31 cellular contexts compared by ENCODE assay signal in the genomic region with DNA sequence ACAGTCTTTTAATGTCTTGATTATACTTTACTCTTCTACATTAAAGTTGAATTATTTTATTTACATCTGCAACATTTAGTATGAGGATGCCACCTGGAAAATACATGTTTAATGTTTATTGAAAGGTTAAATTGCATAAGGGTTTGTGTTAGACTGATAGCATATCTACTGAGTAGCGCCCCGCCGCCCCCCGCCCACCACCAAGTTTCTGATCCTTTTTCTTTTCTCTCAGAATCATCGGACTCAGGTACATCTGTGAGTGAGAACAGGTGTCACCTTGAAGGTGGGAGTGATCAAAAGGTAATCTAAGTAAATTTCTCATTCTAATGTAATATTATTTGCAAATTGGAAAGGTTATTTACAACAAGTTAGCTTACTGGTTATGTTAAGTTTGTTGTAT. TPM values are rescaled to one million over a fixed set of nuclear protein-coding genes. Genes with fewer than 3 reads are reported as not detected.
DNase-seq lines count a peak whose midpoint lies in the region; ATAC-seq and FAIRE-seq lines count a peak whose summit lies in the region.
"Had no signal": no experiment of that assay in that cellular context is flagged by ENCODE, and none has a peak within 500 bp of the region (broad histone marks: within the 10 kb centered on the region; RNA-seq: fewer than 3 reads in every experiment).

No MANE protein-coding gene starts in this region.

- no peaks in the 10 kb centered on the region for H3K9me3 ChIP-seq in CD8-positive, alpha-beta memory T cell (ENCODE audit: low read length)
- no peaks in the 10 kb centered on the region for H3K9me3 ChIP-seq in SJSA1 (replicated peaks)
- no peaks in the 10 kb centered on the region for H3K9me3 ChIP-seq in naive thymus-derived CD4-positive, alpha-beta T cell (ENCODE audit: control insufficient read depth in 2 of 3, low read length in 3 of 3)
- H3K9me3 ChIP-seq: HAP-1, Peyer's patch, right atrium auricular region, thoracic aorta had no signal

- no peaks in the 10 kb centered on the region for H3K9me3 Mint-ChIP-seq in activated T-cell treated with anti-CD3 and anti-CD28 coated beads, Interleukin-2, amount 50 U/mL, for 24 hours
- H3K9me3 Mint-ChIP-seq in CD8-positive, alpha-beta memory T cell = no peaks in the 10 kb centered on the region
- H3K9me3 Mint-ChIP-seq in naive thymus-derived CD4-positive, alpha-beta T cell = no peaks in the 10 kb centered on the region
- H3K9me3 Mint-ChIP-seq: activated naive CD8-positive, alpha-beta T cell treated with anti-CD3 and anti-CD28 coated beads, Interleukin-2, amount 10 ng/mL, durations not matched to agents 7 days and 5 days; activated T-helper 2 cell treated with anti-CD3 and anti-CD28 coated beads, Interferon-gamma antibody, Interleukin-2, Interleukin-4, amounts not matched to agents 10 μg/mL and 5 μg/mL and 100 μg/mL, durations not matched to agents 14 hours and 24 hours and 36 hours; immature natural killer cell; neural progenitor cell; stimulated activated naive CD8-positive, alpha-beta T cell treated with anti-CD3 and anti-CD28 coated beads, Interleukin-15, amount 100 ng/mL, for 72 hours had no signal

- no peaks in the 10 kb centered on the region for H3K27me3 Mint-ChIP-seq in activated T-cell treated with anti-CD3 and anti-CD28 coated beads, Interleukin-2, amount 50 U/mL, for 24 hours
- no peaks in the 10 kb centered on the region for H3K27me3 Mint-ChIP-seq in CD8-positive, alpha-beta memory T cell
- no peaks in the 10 kb centered on the region for H3K27me3 Mint-ChIP-seq in naive thymus-derived CD4-positive, alpha-beta T cell
- H3K27me3 Mint-ChIP-seq: activated naive CD8-positive, alpha-beta T cell treated with anti-CD3 and anti-CD28 coated beads, Interleukin-2, amount 10 ng/mL, durations not matched to agents 7 days and 5 days; stimulated activated naive CD8-positive, alpha-beta T cell treated with anti-CD3 and anti-CD28 coated beads, Interleukin-15, amount 100 ng/mL, for 72 hours had no signal

- H3K27ac ChIP-seq in CD8-positive, alpha-beta memory T cell (ENCODE audit: low read depth, low read length) = no peak overlapping the region
- H3K27ac ChIP-seq in SJSA1 = no peak overlapping the region
- peak overlapping the region; percentile 11 for H3K27ac ChIP-seq in naive thymus-derived CD4-positive, alpha-beta T cell (ENCODE audit: low read depth, low read length)
- H3K27ac ChIP-seq: coronary artery, neural progenitor cell, Peyer's patch, right atrium auricular region, thoracic aorta, WERI-Rb-1 had no signal

- H3K27ac Mint-ChIP-seq in activated T-cell treated with anti-CD3 and anti-CD28 coated beads, Interleukin-2, amount 50 U/mL, for 24 hours = peak overlapping the region; percentile 61
- H3K27ac Mint-ChIP-seq in CD8-positive, alpha-beta memory T cell = peak overlapping the region in 6 of 8 donors; percentile 3 to 72 (median 62)
- peak overlapping the region in 5 of 9 donors; percentile 32 to 76 (median 62) for H3K27ac Mint-ChIP-seq in naive thymus-derived CD4-positive, alpha-beta T cell
- H3K27ac Mint-ChIP-seq: activated naive CD8-positive, alpha-beta T cell treated with anti-CD3 and anti-CD28 coated beads, Interleukin-2, amount 10 ng/mL, durations not matched to agents 7 days and 5 days; neural progenitor cell; stimulated activated naive CD8-positive, alpha-beta T cell treated with anti-CD3 and anti-CD28 coated beads, Interleukin-15, amount 100 ng/mL, for 72 hours had no signal

- ATAC-seq in naive thymus-derived CD4-positive, alpha-beta T cell = no peak
- ATAC-seq: stimulated activated naive CD8-positive, alpha-beta T cell treated with anti-CD3 and anti-CD28 coated beads, Interleukin-15, amount 100 ng/mL, for 72 hours had no signal

- no peak for DNase-seq in activated T-cell treated with anti-CD3 and anti-CD28 coated beads, Interleukin-2, amount 50 U/mL, for 24 hours
- DNase-seq in activated T-cell treated with anti-CD3 and anti-CD28 coated beads for 4 hours = no peak
- DNase-seq in CD8-positive, alpha-beta memory T cell = no peak
- DNase-seq in SJSA1 (ENCODE audit: low read depth in 1 of 2, low spot score in 2 of 2) = peak; percentile 76 to 93
- no peak for DNase-seq in naive thymus-derived CD4-positive, alpha-beta T cell
- no peak for DNase-seq in HPDE6-E6E7 (ENCODE audit: extremely low spot score)
- DNase-seq in AG08396 (ENCODE audit: low spot score) = no peak
- no peak for DNase-seq in HTR-8/SVneo (ENCODE audit: insufficient read length, low spot score)
- DNase-seq: activated naive CD8-positive, alpha-beta T cell treated with anti-CD3 and anti-CD28 coated beads, Interleukin-2, amount 10 ng/mL, durations not matched to agents 7 days and 5 days; caudate nucleus; effector memory CD4-positive, alpha-beta T cell; EL; erythroblast; immature natural killer cell; left cardiac atrium; NCI-H1694; NCI-H446; NCI-H774; Peyer's patch; SHP77; stimulated activated CD4-positive, alpha-beta T cell treated with anti-CD3 and anti-CD28 coated beads, Interleukin-1b, Interleukin-23, amount 100 ng/mL, for 48 hours; stimulated activated naive CD8-positive, alpha-beta T cell treated with anti-CD3 and anti-CD28 coated beads, Interleukin-15, amount 100 ng/mL, for 72 hours; T1000; WERI-Rb-1 had no signal

- FAIRE-seq in HTR-8/SVneo (lab: Jason Lieb, UNC) = no peak
- FAIRE-seq: urothelium cell line had no signal

- no peak overlapping the region for H3K4me3 ChIP-seq in CD8-positive, alpha-beta memory T cell (ENCODE audit: low read length)
- H3K4me3 ChIP-seq in SJSA1 = no peak overlapping the region
- no peak overlapping the region for H3K4me3 ChIP-seq in naive thymus-derived CD4-positive, alpha-beta T cell (ENCODE audit: low read length)
- H3K4me3 ChIP-seq: coronary artery, HAP-1, neural progenitor cell, Peyer's patch, right atrium auricular region, thoracic aorta had no signal

- no peak overlapping the region for H3K4me3 Mint-ChIP-seq in activated T-cell treated with anti-CD3 and anti-CD28 coated beads, Interleukin-2, amount 50 U/mL, for 24 hours
- no peak overlapping the region for H3K4me3 Mint-ChIP-seq in CD8-positive, alpha-beta memory T cell
- H3K4me3 Mint-ChIP-seq in naive thymus-derived CD4-positive, alpha-beta T cell = no peak overlapping the region
- H3K4me3 Mint-ChIP-seq: activated naive CD8-positive, alpha-beta T cell treated with anti-CD3 and anti-CD28 coated beads, Interleukin-2, amount 10 ng/mL, durations not matched to agents 7 days and 5 days; immature natural killer cell; neural progenitor cell; stimulated activated naive CD8-positive, alpha-beta T cell treated with anti-CD3 and anti-CD28 coated beads, Interleukin-15, amount 100 ng/mL, for 72 hours had no signal

- no peaks in the 10 kb centered on the region for H3K4me1 ChIP-seq in CD8-positive, alpha-beta memory T cell (ENCODE audit: insufficient read depth, low read length)
- H3K4me1 ChIP-seq in SJSA1 (replicated peaks) = peaks cover 17% of the 10 kb centered on the region
- H3K4me1 ChIP-seq in naive thymus-derived CD4-positive, alpha-beta T cell (ENCODE audit: control insufficient read depth in 2 of 2, insufficient read depth in 2 of 2, low read length in 2 of 2) = no peaks in the 10 kb centered on the region
- H3K4me1 ChIP-seq: HAP-1, neural progenitor cell, Peyer's patch had no signal

- POLR2A ChIA-PET in CD8-positive, alpha-beta memory T cell (lab: Charles Lee) = no interaction called here
- POLR2A ChIA-PET in naive thymus-derived CD4-positive, alpha-beta T cell (lab: Charles Lee) = no interaction called here

- intact Hi-C loops in naive thymus-derived CD4-positive, alpha-beta T cell (cut with micrococcal nuclease) = no loop called here

- H3K4me1 Mint-ChIP-seq in activated T-cell treated with anti-CD3 and anti-CD28 coated beads, Interleukin-2, amount 50 U/mL, for 24 hours (ENCODE audit: low read depth) = peaks cover 55% of the 10 kb centered on the region
- peaks cover 10 to 39% (median 38%) of the 10 kb centered on the region in 3 donors for H3K4me1 Mint-ChIP-seq in CD8-positive, alpha-beta memory T cell
- peaks cover 3 to 45% (median 15%) of the 10 kb centered on the region in 7 donors for H3K4me1 Mint-ChIP-seq in naive thymus-derived CD4-positive, alpha-beta T cell
- H3K4me1 Mint-ChIP-seq: neural progenitor cell had no signal

- H3K27me3 ChIP-seq in CD8-positive, alpha-beta memory T cell (ENCODE audit: insufficient read depth, low read length, poor library complexity, severe bottlenecking) = no peaks in the 10 kb centered on the region
- H3K27me3 ChIP-seq in SJSA1 (replicated peaks) = no peaks in the 10 kb centered on the region
- H3K27me3 ChIP-seq in naive thymus-derived CD4-positive, alpha-beta T cell (ENCODE audit: control insufficient read depth in 2 of 2, insufficient read depth in 2 of 2, low read length in 2 of 2) = no peaks in the 10 kb centered on the region
- H3K27me3 ChIP-seq: neural progenitor cell, Peyer's patch, right atrium auricular region had no signal

- H3K36me3 Mint-ChIP-seq in activated T-cell treated with anti-CD3 and anti-CD28 coated beads, Interleukin-2, amount 50 U/mL, for 24 hours (ENCODE audit: low read depth) = peaks cover 93% of the 10 kb centered on the region
- peaks cover 9 to 86% (median 18%) of the 10 kb centered on the region in 3 donors for H3K36me3 Mint-ChIP-seq in CD8-positive, alpha-beta memory T cell
- H3K36me3 Mint-ChIP-seq in naive thymus-derived CD4-positive, alpha-beta T cell = peaks cover 5 to 44% (median 33%) of the 10 kb centered on the region in 5 donors

- CTCF ChIA-PET in CD8-positive, alpha-beta memory T cell (lab: Charles Lee) = interaction anchor here (0.7 to 1.0 kb wide), 2 partner anchors 11 to 16 kb away, joined by 3 to 4 read pairs; a partner anchor contains a TSS
- CTCF ChIA-PET in naive thymus-derived CD4-positive, alpha-beta T cell (lab: Charles Lee) = interaction anchor here (0.7 kb wide), 1 partner anchor 268 kb away, joined by 3 read pairs; no protein-coding TSS in a partner anchor

- H3K36me3 ChIP-seq in CD8-positive, alpha-beta memory T cell (ENCODE audit: insufficient read depth, low read length) = peaks cover 41% of the 10 kb centered on the region
- peaks cover 99% of the 10 kb centered on the region for H3K36me3 ChIP-seq in SJSA1
- peaks cover 15 to 77% (median 17%) of the 10 kb centered on the region in 3 experiments for H3K36me3 ChIP-seq in naive thymus-derived CD4-positive, alpha-beta T cell (ENCODE audit: control insufficient read depth in 2 of 3, insufficient read depth in 3 of 3, low read length in 3 of 3)

RNA-seq across cellular contexts. Expression of a gene that starts 16.2 kb away (rescaled TPM):
- 100 to 1,000 TPM; 237 to 246 TPM for total RNA-seq in CD8-positive, alpha-beta memory T cell
- 25.4 TPM for polyA plus RNA-seq in CD8-positive, alpha-beta memory T cell
- total RNA-seq in SJSA1 (2014; rRNA removed; shearing (Covaris generic)) = 2,133 and 2,408 TPM in 2 replicates
- 100 to 1,000 TPM in 1 of 5 experiments, 10 to 100 TPM in 4; 77.8 to 271 (median 80.8) TPM for total RNA-seq in naive thymus-derived CD4-positive, alpha-beta T cell
- polyA plus RNA-seq in naive thymus-derived CD4-positive, alpha-beta T cell = 10 to 100 TPM; 14.5 to 23.9 TPM

Comparison
In these comparisons a context has a peak if more than half of its experiments do, and no peak if none do; other contexts are left out.
1. DNase-seq: peak in SJSA1 (2 of 2); none in activated T-cell treated with anti-CD3 and anti-CD28 coated beads, Interleukin-2, amount 50 U/mL, for 24 hours (single experiment), activated T-cell treated with anti-CD3 and anti-CD28 coated beads for 4 hours (single experiment), CD8-positive, alpha-beta memory T cell (0 of 5), naive thymus-derived CD4-positive, alpha-beta T cell (0 of 9), HPDE6-E6E7 (single experiment), AG08396 (single experiment) and HTR-8/SVneo (single experiment).
2. Peak in every context shown above with its lines, with median percentiles within 50 percentile points of each other: H3K27ac Mint-ChIP-seq.